In genomic region chr1:162497104-162497722, GRCh38 we compare ENCODE assay signal across 8 cellular contexts. TPM values are rescaled to one million over a fixed set of nuclear protein-coding genes. Genes with fewer than 3 reads are reported as not detected.
DNase-seq lines count a peak whose midpoint lies in the region; ATAC-seq, FAIRE-seq and TF ChIP-seq lines count a peak whose summit lies in the region.

No MANE protein-coding gene starts in this region.

- peak overlapping the region; percentile 86 for H2AFZ ChIP-seq in GM12878 (ENCODE audit: control insufficient read depth, low read depth, low read length)

- intact Hi-C loops in GM12878 (cut with micrococcal nuclease; ENCODE audit: unreplicated experiment) (loop anchor here (5.0 to 10.0 kb wide), 2 partner anchors 140 to 308 kb away; no protein-coding TSS in a partner anchor), lower lobe of right lung (cut with DNase I) (no loop called here)

- SMC1A ChIA-PET in GM12878 (lab: Charles Lee; ENCODE audit: uncharacterized antibody, unreplicated experiment) = no interaction called here

- no peaks in the 10 kb centered on the region for H4K20me1 ChIP-seq in GM12878 (ENCODE audit: control insufficient read depth, insufficient read depth)

- H3K4me1 ChIP-seq in GM12878 (ENCODE audit: control insufficient read depth, insufficient read depth, low read length) = no peaks in the 10 kb centered on the region
- peaks cover 23% of the 10 kb centered on the region for H3K4me1 ChIP-seq in lower lobe of right lung
- peaks cover 0 to 34% (median 16%) of the 10 kb centered on the region in 4 donors for H3K4me1 ChIP-seq in tibial nerve

- H3K9me3 Mint-ChIP-seq in activated T-cell treated with anti-CD3 and anti-CD28 coated beads, Interleukin-2, amount 50 U/mL, for 4 hours = no peaks in the 10 kb centered on the region

- peak overlapping the region; percentile 89 for H3K4me2 ChIP-seq in GM12878 (ENCODE audit: control insufficient read depth, insufficient read depth)

- H3K27ac ChIP-seq in GM12878 (ENCODE audit: control insufficient read depth, insufficient read depth) (peak overlapping the region; percentile 14), lower lobe of right lung (peak overlapping the region; percentile 96), tibial nerve (peak overlapping the region; percentile 84 to 97 (median 88))

- H3K27me3 Mint-ChIP-seq in activated T-cell treated with anti-CD3 and anti-CD28 coated beads, Interleukin-2, amount 50 U/mL, for 4 hours (ENCODE audit: low read depth) = peaks cover 3% of the 10 kb centered on the region

- TF ChIP-seq CTCF in GM12878 (IDR thresholded peaks at IDR 0.05 in 2 of 3, conservative IDR thresholded peaks at IDR 0.05 in 1 of 3; ENCODE audit: control insufficient read depth in 2 of 3, extremely low read depth in 1 of 3, insufficient read depth in 1 of 3, low read depth in 3 of 3, low read length in 3 of 3) = no peak
- no peak for TF ChIP-seq CTCF in lower lobe of right lung (IDR thresholded peaks at IDR 0.05)
- peak in 1 of 5 experiments; percentile 44 for TF ChIP-seq CTCF in tibial nerve (IDR thresholded peaks at IDR 0.05)

- 56% methylated on average over 13 of the region's 13 CpGs for WGBS in GM12878 (ENCODE audit: insufficient coverage, insufficient replicate concordance, low lambda C conversion rate, missing lambda C conversion rate)
- 48 to 51% methylated on average over 13 of the region's 13 CpGs for whole genome bisulfite sequencing in tibial nerve, 2 donors

- RAD21 ChIA-PET in GM12878 (lab: Charles Lee; ENCODE audit: unreplicated experiment) = no interaction called here

- TF ChIP-seq EP300 in GM12878 (IDR thresholded peaks at IDR 0.05; ENCODE audit: borderline replicate concordance in 1 of 2, control insufficient read depth in 1 of 2, low read depth in 2 of 2, low read length in 2 of 2) = no peak
- no peak for TF ChIP-seq EP300 in tibial nerve (IDR thresholded peaks at IDR 0.05)

- peaks cover 0 to 17% of the 10 kb centered on the region in 2 experiments; a peak in 2 of 4 replicates for H3K36me3 ChIP-seq in GM12878 (ENCODE audit: control insufficient read depth in 2 of 2, insufficient read depth in 2 of 2, low read length in 1 of 2)
- H3K36me3 ChIP-seq in lower lobe of right lung = peaks cover 26% of the 10 kb centered on the region
- H3K36me3 ChIP-seq in tibial nerve = peaks cover 0 to 21% (median 0%) of the 10 kb centered on the region in 3 donors

- H3K9ac ChIP-seq in GM12878 (ENCODE audit: control insufficient read depth, insufficient read depth, low read length) = peak overlapping the region; percentile 39; the same call in 1 of the 2 replicates

- H3K4me1 Mint-ChIP-seq in activated T-cell treated with anti-CD3 and anti-CD28 coated beads, Interleukin-2, amount 50 U/mL, for 4 hours (ENCODE audit: low read depth) = peaks cover 33% of the 10 kb centered on the region

- no peak for DNase-seq in activated T-cell treated with anti-CD3 and anti-CD28 coated beads, Interleukin-2, amount 50 U/mL, for 4 hours
- DNase-seq in activated T-cell treated with anti-CD3 and anti-CD28 coated beads, Interleukin-2, amount 50 U/mL, for 1 hour = no peak
- DNase-seq in GM12878 (ENCODE audit: low read depth, low spot score) = peak; percentile 51
- no peak for DNase-seq in lower lobe of right lung
- DNase-seq in tibial nerve (ENCODE audit: low spot score in 2 of 2) = no peak
- DNase-seq in NCI-H345 treated with DMSO at 0.1 percent for 48 hours (lab: John Stamatoyannopoulos, UW; ENCODE audit: unreplicated experiment) = no peak
- DNase-seq in NCI-H1048 (lab: John Stamatoyannopoulos, UW) = no peak

- H3K9me3 ChIP-seq in GM12878 (replicated peaks; ENCODE audit: control insufficient read depth, insufficient read depth, low read length) (no peaks in the 10 kb centered on the region), lower lobe of right lung (no peaks in the 10 kb centered on the region), tibial nerve (no peaks in the 10 kb centered on the region)

- H3K4me3 Mint-ChIP-seq in activated T-cell treated with anti-CD3 and anti-CD28 coated beads, Interleukin-2, amount 50 U/mL, for 4 hours = peak overlapping the region; percentile 91

- in situ Hi-C loops in GM12878 (cut with MboI) = no loop called here

- TF ChIP-seq POLR2A in GM12878 (IDR thresholded peaks at IDR 0.05; ENCODE audit: low read depth, low read length) (no peak), tibial nerve (IDR thresholded peaks at IDR 0.05) (no peak)

- H3K36me3 Mint-ChIP-seq in activated T-cell treated with anti-CD3 and anti-CD28 coated beads, Interleukin-2, amount 50 U/mL, for 4 hours (ENCODE audit: insufficient read depth) = peaks cover 9% of the 10 kb centered on the region

- H3K4me3 ChIP-seq in GM12878 (peak overlapping the region; percentile 92), lower lobe of right lung (peak overlapping the region; percentile 89), tibial nerve (peak overlapping the region; percentile 68 to 99 (median 87))

- H3K79me2 ChIP-seq in GM12878 (ENCODE audit: control insufficient read depth, insufficient read depth, low read length) = peaks cover 46% of the 10 kb centered on the region

- no peak for TF ChIP-seq RAD21 in GM12878 (IDR thresholded peaks at IDR 0.05; ENCODE audit: insufficient read depth, low read depth, low read length)

- peak; percentile 76 for FAIRE-seq in GM12878 (lab: Jason Lieb, UNC)

- POLR2A ChIA-PET in GM12878 (lab: Charles Lee) = no interaction called here

- ATAC-seq in activated T-cell treated with anti-CD3 and anti-CD28 coated beads, Interleukin-2, amount 50 U/mL, for 4 hours = no peak
- ATAC-seq in GM12878 (no peak), lower lobe of right lung (no peak), HG02623 (IDR thresholded peaks at IDR 0.05; ENCODE audit: unreplicated experiment) (no peak)

- BruUV-seq in GM12878 (replicated peaks; lab: Mats Ljungman, UMichigan) = no TSS peak

- CTCF ChIA-PET in GM12878 (lab: Yijun Ruan, JAX) = no interaction called here

- H3K27me3 ChIP-seq in GM12878 (replicated peaks in 1 of 2; ENCODE audit: control insufficient read depth in 2 of 2, insufficient read depth in 2 of 2, low read length in 1 of 2) = no peaks in the 10 kb centered on the region
- H3K27me3 ChIP-seq in lower lobe of right lung (ENCODE audit: low read depth) = no peaks in the 10 kb centered on the region
- H3K27me3 ChIP-seq in tibial nerve = no peaks in the 10 kb centered on the region

TF ChIP-seq in GM12878, 131 proteins besides CTCF, POLR2A, EP300 and RAD21:
- TF ChIP-seq SKIL (IDR thresholded peaks at IDR 0.05; ENCODE audit: low read depth, poor library complexity, severe bottlenecking) (peak; percentile 47), SMARCA5 (IDR thresholded peaks at IDR 0.05) (no peak), ATF7 (IDR thresholded peaks at IDR 0.05; ENCODE audit: low read depth) (peak; percentile 49; the same call in 1 of the 2 replicates), MTA2 (IDR thresholded peaks at IDR 0.05; ENCODE audit: low read depth) (0 out of 2 replicates have a peak, but pooled peaks have one; percentile 12), MLLT1 (IDR thresholded peaks at IDR 0.05) (no peak), BCL11A (IDR thresholded peaks at IDR 0.05; ENCODE audit: low read depth, low read length) (0 out of 2 replicates have a peak, but pooled peaks have one; percentile 11)

RNA-seq across cellular contexts. Expression of gene UHMK1, which starts 0.4 kb away (rescaled TPM):
- 10 to 100 TPM; 71.6 to 74.2 (median 73.6) TPM for total RNA-seq in activated T-cell treated with anti-CD3 and anti-CD28 coated beads, Interleukin-2, amount 50 U/mL, for 4 hours
- total RNA-seq in GM12878 (2013; cell fraction: nucleolus; rRNA removed) = 56.8 and 59.3 TPM in 2 replicates
- total RNA-seq in GM12878 (2014; rRNA removed) (37.2 and 48.3 TPM in 2 replicates), GM12878 (2014; rRNA removed; fragmentation: Illumina TruSeq; extraction: Trizol) (42.4 and 43.3 TPM in 2 replicates), GM12878 (2021) (30.3 and 31.8 TPM in 2 replicates), lower lobe of right lung (56.4 TPM), tibial nerve (10 to 100 TPM; 36.1 to 56.9 (median 49.2) TPM)
- polyA plus RNA-seq in GM12878 (2011; ENCODE audit: low read depth) = 11.8 TPM
- polyA plus RNA-seq in GM12878 (2011; rRNA removed) (52.7 and 83.5 TPM in 2 replicates), GM12878 (2014; fragmentation: Illumina TruSeq; extraction: Trizol) (28.2 and 36.4 TPM in 2 replicates), GM12878 (2014; fragmentation: Nextera tagmentation; extraction: Ambion mirVana) (10 to 100 TPM in 1 of 2 experiments, 1 to 10 TPM in 1; 5.7 to 12.9 TPM), GM12878 (2014; rRNA removed) (16.4 and 18.9 TPM in 2 replicates), GM12878 (2016; fragmentation: Nextera tagmentation; extraction: Ambion mirVana) (10 to 100 TPM; 20.0 to 28.4 TPM)
- 13.4 and 16.6 TPM in 2 replicates for polyA plus RNA-seq in GM12878 (2011; cell fraction: cytosol; rRNA removed)
- 18.5 and 21.8 TPM in 2 replicates for polyA plus RNA-seq in GM12878 (2011; cell fraction: nucleus; rRNA removed)
- 22.8 and 25.3 TPM in 2 replicates for polyA plus RNA-seq in GM12878 (2012)
- 43.2 and 62.6 TPM in 2 replicates for polyA minus RNA-seq in GM12878 (2011; rRNA and poly(A)+ RNA removed)
- 23.7 and 26.2 TPM in 2 replicates for polyA minus RNA-seq in GM12878 (2011; cell fraction: cytosol; rRNA and poly(A)+ RNA removed)
- 16.9 and 18.6 TPM in 2 replicates for polyA minus RNA-seq in GM12878 (2011; cell fraction: nucleus; rRNA and poly(A)+ RNA removed)

Comparison
In these comparisons a context has a peak if more than half of its experiments do, and no peak if none do; other contexts are left out.
1. H3K27ac ChIP-seq: peak in every context shown above with its lines; median percentile 96 in lower lobe of right lung; 88 in tibial nerve; 14 in GM12878.